8 cellular contexts compared by ENCODE assay signal in the genomic region with DNA sequence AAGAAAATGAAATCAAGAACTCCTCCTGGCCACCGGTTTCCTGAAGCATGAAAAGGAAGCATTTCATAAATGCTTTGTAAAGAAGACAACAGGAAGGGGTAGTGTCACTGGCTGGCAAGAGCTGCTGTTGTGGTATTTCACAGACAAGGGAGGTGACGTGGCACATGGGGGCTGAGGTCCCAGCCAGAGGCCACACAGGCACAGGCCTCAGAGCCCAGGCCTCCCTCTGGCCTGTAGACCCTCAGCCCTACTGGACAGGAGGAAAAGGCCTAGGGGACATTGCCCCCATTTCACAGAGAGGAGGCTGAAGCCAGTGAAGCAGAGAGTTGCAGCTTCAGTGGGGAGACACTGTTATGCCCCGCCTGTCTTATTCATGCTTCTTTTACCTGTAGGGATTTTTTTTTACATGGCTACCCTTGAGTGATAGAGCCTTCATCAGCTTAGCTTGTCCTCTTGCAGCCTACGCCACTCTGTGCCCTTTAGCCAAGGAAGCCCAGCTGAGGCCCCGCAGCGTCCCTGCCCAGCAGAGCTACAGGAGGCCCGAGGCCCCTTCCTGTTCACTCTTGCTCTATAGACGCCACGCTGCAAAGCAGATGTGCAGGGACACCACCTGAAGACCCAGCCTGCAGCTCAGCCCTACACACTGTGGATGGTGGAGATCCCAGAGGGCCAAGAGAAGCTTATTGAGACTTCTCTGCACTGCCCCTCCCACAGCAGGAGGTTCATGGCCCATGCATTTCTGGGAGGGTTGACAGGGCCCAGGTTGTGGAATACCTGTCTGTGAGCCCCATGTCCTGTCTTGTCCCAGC. TPM values are rescaled to one million over a fixed set of nuclear protein-coding genes. Genes with fewer than 3 reads are reported as not detected.
DNase-seq lines count a peak whose midpoint lies in the region; ATAC-seq and TF ChIP-seq lines count a peak whose summit lies in the region.

No MANE protein-coding gene starts in this region.

- H3K27me3 ChIP-seq in mammary epithelial cell (ENCODE audit: insufficient read depth, low read length): no peaks in the 10 kb centered on the region

- dilution Hi-C loops in mammary epithelial cell (cut with HindIII; ENCODE audit: low sequenced_read_pairs): no loop called here

- DNase-seq in T follicular helper cell (ENCODE audit: low read depth) (peak; percentile 56), mammary epithelial cell (no peak), mucosa of descending colon (peak; percentile 69 to 85 (median 75)), DMS79 treated with DMSO at 0.1 percent for 48 hours (lab: John Stamatoyannopoulos, UW) (no peak), SW 1271 (lab: John Stamatoyannopoulos, UW) (no peak), cerebellum (ENCODE audit: low spot score) (no peak)

- BruUV-seq in mammary epithelial cell (replicated peaks; lab: Mats Ljungman, UMichigan): no TSS peak

- H3K79me2 ChIP-seq in mammary epithelial cell (ENCODE audit: insufficient read depth, low read length): no peaks in the 10 kb centered on the region

- in situ Hi-C loops in mammary epithelial cell (cut with MboI; ENCODE audit: low sequenced_read_pairs in 2 of 2): no loop called here

- H3K36me3 ChIP-seq in mammary epithelial cell (ENCODE audit: insufficient read depth, low read length) (no peaks in the 10 kb centered on the region), mucosa of descending colon (ENCODE audit: low read depth) (no peaks in the 10 kb centered on the region)

- H3K4me3 ChIP-seq in mammary epithelial cell (replicated peaks in 1 of 3; ENCODE audit: insufficient read depth in 1 of 3, low read depth in 2 of 3, low read length in 3 of 3) (no peak overlapping the region), mucosa of descending colon (no peak overlapping the region)

- no peaks in the 10 kb centered on the region for H4K20me1 ChIP-seq in mammary epithelial cell (ENCODE audit: insufficient read depth, low read length)

- H3K4me1 ChIP-seq in mammary epithelial cell (ENCODE audit: insufficient read depth, low read length) (peaks cover 43% of the 10 kb centered on the region), mucosa of descending colon (ENCODE audit: low read depth) (peaks cover 43% of the 10 kb centered on the region)

- whole genome bisulfite sequencing in mammary epithelial cell (ENCODE audit: low coverage, missing lambda C conversion rate): 69% methylated on average over 7 of the region's 9 CpGs

- H3K9me3 ChIP-seq in mammary epithelial cell (replicated peaks; ENCODE audit: insufficient read depth, low read length) (no peaks in the 10 kb centered on the region), mucosa of descending colon (no peaks in the 10 kb centered on the region)

- ATAC-seq in GM18858 (IDR thresholded peaks at IDR 0.05; ENCODE audit: unreplicated experiment): peak; percentile 42
- ATAC-seq in HG03060 (IDR thresholded peaks at IDR 0.05; ENCODE audit: low read depth, unreplicated experiment): peak; percentile 34
- ATAC-seq in mucosa of descending colon: peak; percentile 66

- CTCF ChIA-PET in mammary epithelial cell (lab: Charles Lee; ENCODE audit: low non-redundant PET): no interaction called here

- H2AFZ ChIP-seq in mammary epithelial cell (ENCODE audit: low read depth, low read length): no peak overlapping the region

- TF ChIP-seq CTCF in mammary epithelial cell (conservative IDR thresholded peaks at IDR 0.05 in 1 of 2, IDR thresholded peaks at IDR 0.05 in 1 of 2; ENCODE audit: extremely low read depth in 1 of 2, insufficient read depth in 1 of 2, low read depth in 1 of 2, low read length in 2 of 2): no peak
- TF ChIP-seq CTCF in mucosa of descending colon (IDR thresholded peaks at IDR 0.05): no peak

- H3K9ac ChIP-seq in mammary epithelial cell (ENCODE audit: insufficient read depth, low read length): no peak overlapping the region

- intact Hi-C loops in mammary epithelial cell (cut with micrococcal nuclease) (loop anchor here (1.0 to 5.0 kb wide), 2 partner anchors 30 to 41 kb away; no protein-coding TSS in a partner anchor), mucosa of descending colon (cut with DNase I, micrococcal nuclease) (no loop called here)

- peak overlapping the region; percentile 1 for H3K27ac ChIP-seq in mammary epithelial cell (ENCODE audit: insufficient read depth, low read depth, low read length)

- no peak overlapping the region for H3K4me2 ChIP-seq in mammary epithelial cell (ENCODE audit: insufficient read depth, low read depth, low read length)

RNA-seq across cellular contexts. Expression of gene IRF1, which starts 33.8 kb away (rescaled TPM):
- total RNA-seq in mammary epithelial cell (10 to 100 TPM in 1 of 2 donors, 1 to 10 TPM in 1; 5.3 to 14.9 TPM), mucosa of descending colon (100 to 1,000 TPM in 2 of 3 donors, 10 to 100 TPM in 1; 89.4 to 172 (median 143) TPM), cerebellum (2.4 TPM)
- 9.0 TPM for polyA plus RNA-seq in mammary epithelial cell
- polyA minus RNA-seq in mammary epithelial cell: 24.6 TPM

Comparison
In these comparisons a context has a peak if more than half of its experiments do, and no peak if none do; other contexts are left out.
1. DNase-seq: peak in T follicular helper cell (single experiment) and mucosa of descending colon (3 of 3); none in mammary epithelial cell (single experiment), DMS79 treated with DMSO at 0.1 percent for 48 hours (single experiment), SW 1271 (0 of 2) and cerebellum (single experiment).
2. RNA of gene IRF1, which starts 33.8 kb away (total RNA-seq): 89.4 to 172 TPM in mucosa of descending colon; 5.3 to 14.9 TPM in mammary epithelial cell and 2.4 TPM in cerebellum (single experiment); every median in the first group is over 4 times any median in the second.
3. Peak in every context shown above with its lines, with median percentiles within 50 percentile points of each other: ATAC-seq.